Comparison of ENCODE assay signal across 11 cellular contexts in the genomic region with DNA sequence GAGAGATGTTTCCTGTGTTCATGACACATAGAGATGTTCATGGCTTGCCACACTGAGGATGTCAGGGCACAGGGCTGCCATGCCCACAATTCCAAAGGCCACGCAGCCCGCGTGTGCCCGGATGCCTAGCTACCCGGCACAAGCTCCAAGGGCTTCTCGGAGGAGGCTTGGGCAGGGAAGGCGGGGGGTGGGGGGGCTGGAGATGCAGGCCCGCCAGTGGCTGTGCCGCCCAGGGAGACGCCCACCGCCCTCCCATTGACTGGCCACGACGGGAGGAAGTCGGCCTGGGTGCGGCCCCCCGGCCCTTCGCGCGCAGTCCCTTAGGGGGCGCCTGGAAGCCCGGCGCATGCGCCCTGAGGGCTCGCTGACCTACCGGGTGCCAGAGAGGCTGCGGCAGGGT. TPM values are rescaled to one million over a fixed set of nuclear protein-coding genes. Genes with fewer than 3 reads are reported as not detected.
"Had no signal": no experiment of that assay in that cellular context is flagged by ENCODE, and none has a peak within 500 bp of the region (broad histone marks: within the 10 kb centered on the region; RNA-seq: fewer than 3 reads in every experiment).

A gene with protein sequence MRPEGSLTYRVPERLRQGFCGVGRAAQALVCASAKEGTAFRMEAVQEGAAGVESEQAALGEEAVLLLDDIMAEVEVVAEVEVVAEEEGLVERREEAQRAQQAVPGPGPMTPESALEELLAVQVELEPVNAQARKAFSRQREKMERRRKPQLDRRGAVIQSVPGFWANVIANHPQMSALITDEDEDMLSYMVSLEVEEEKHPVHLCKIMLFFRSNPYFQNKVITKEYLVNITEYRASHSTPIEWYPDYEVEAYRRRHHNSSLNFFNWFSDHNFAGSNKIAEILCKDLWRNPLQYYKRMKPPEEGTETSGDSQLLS (plus strand): TSS at position 301 of the 400 bp plus-strand sequence. CDS start 46 bp downstream, at position 347.

RNA-seq across cellular contexts. Expression of the gene that starts here (rescaled TPM):
- total RNA-seq: OCI-LY7, PC-3, PC-9, Peyer's patch, Right ventricle myocardium inferior, Right ventricle myocardium superior, RPMI7951, SJCRH30, SJSA1, SK-MEL-5 had no signal
- polyA plus RNA-seq: SK-N-SH had no signal
